Comparison of ENCODE assay signal across 24 cellular contexts in the genomic region with DNA sequence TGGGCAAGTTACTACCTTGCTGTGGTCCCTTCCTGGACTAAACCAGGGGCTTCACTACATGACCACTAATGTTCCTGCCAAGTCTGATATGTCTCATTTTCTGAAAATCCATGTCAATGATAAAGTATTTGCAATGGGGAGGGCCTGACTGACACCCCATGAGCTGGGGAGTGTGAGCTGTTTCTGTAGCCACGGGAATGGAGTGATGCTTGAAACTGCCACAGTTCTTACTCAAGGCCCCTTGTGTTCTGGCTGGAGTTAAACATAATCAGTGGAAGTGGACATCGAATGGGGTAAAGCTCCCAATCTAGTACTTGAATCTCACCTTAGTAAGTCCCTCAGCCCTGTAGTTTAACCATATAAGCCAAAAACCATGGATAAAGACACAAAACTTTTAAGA.
"Had no signal": no experiment of that assay in that cellular context is flagged by ENCODE, and none has a peak within 500 bp of the region (broad histone marks: within the 10 kb centered on the region; RNA-seq: fewer than 3 reads in every experiment).

No MANE protein-coding gene starts in this region.

- H3K4me3 Mint-ChIP-seq: activated naive CD8-positive, alpha-beta T cell treated with anti-CD3 and anti-CD28 coated beads for 36 hours; activated T-cell treated with anti-CD3 and anti-CD28 coated beads, Interleukin-2, amount 50 U/mL, for 4 hours; mesothelial cell of epicardium; naive thymus-derived CD8-positive, alpha-beta T cell; T-helper 1 cell treated with Interleukin-12 subunit alpha and Interleukin-12 subunit beta and Interleukin-4 antibody, amounts not matched to agents 30 μg/mL and 1 μg/mL, for 36 hours; WTC11 had no signal

- ATAC-seq: activated T-cell treated with anti-CD3 and anti-CD28 coated beads, Interleukin-2, amount 50 U/mL, for 4 hours; foreskin keratinocyte; left lung; naive thymus-derived CD8-positive, alpha-beta T cell; stimulated activated naive CD8-positive, alpha-beta T cell treated with anti-CD3 and anti-CD28 coated beads, Interleukin-15, Interleukin-2, amounts not matched to agents 100 U/mL and 50 U/mL, for 24 hours; WTC11 had no signal

- DNase-seq: activated CD8-positive, alpha-beta memory T cell treated with anti-CD3 and anti-CD28 coated beads for 24 hours; activated CD8-positive, alpha-beta memory T cell treated with anti-CD3 and anti-CD28 coated beads, Interleukin-2, amount 50 U/mL, for 48 hours; activated naive CD4-positive, alpha-beta T cell treated with Interleukin-2 at 50 U/mL for 16 hours; activated naive CD8-positive, alpha-beta T cell treated with anti-CD3 and anti-CD28 coated beads for 36 hours; activated T-cell treated with anti-CD3 and anti-CD28 coated beads, Interleukin-2, amount 50 U/mL, for 4 hours; amniotic stem cell; cerebellar nuclear complex; erythroblast; foreskin keratinocyte; hippocampal formation; kidney glomerular epithelial cell; left lung; mammary epithelial cell; naive thymus-derived CD8-positive, alpha-beta T cell; stimulated activated CD4-positive, alpha-beta T cell treated with anti-CD3 and anti-CD28 coated beads, Interleukin-4, amount 100 ng/mL, for 4 hours; stimulated activated naive CD8-positive, alpha-beta T cell treated with anti-CD3 and anti-CD28 coated beads, Interleukin-15, Interleukin-2, amounts not matched to agents 100 U/mL and 50 U/mL, for 24 hours; T1000; trophoblast cell; uterus had no signal

- H3K27ac ChIP-seq: foreskin keratinocyte, suprapubic skin had no signal

- FAIRE-seq: endometrium had no signal

- H3K4me3 ChIP-seq: left lung, suprapubic skin, uterus had no signal

- H3K9me3 Mint-ChIP-seq: activated naive CD8-positive, alpha-beta T cell treated with anti-CD3 and anti-CD28 coated beads for 36 hours; activated T-cell treated with anti-CD3 and anti-CD28 coated beads, Interleukin-2, amount 50 U/mL, for 4 hours; mesothelial cell of epicardium; naive thymus-derived CD8-positive, alpha-beta T cell; T-helper 1 cell treated with Interleukin-12 subunit alpha and Interleukin-12 subunit beta and Interleukin-4 antibody, amounts not matched to agents 30 μg/mL and 1 μg/mL, for 36 hours; WTC11 had no signal

- H3K36me3 ChIP-seq: uterus had no signal

- H3K36me3 Mint-ChIP-seq: activated naive CD8-positive, alpha-beta T cell treated with anti-CD3 and anti-CD28 coated beads for 36 hours; mesothelial cell of epicardium had no signal

- H3K4me1 Mint-ChIP-seq: activated naive CD8-positive, alpha-beta T cell treated with anti-CD3 and anti-CD28 coated beads for 36 hours; WTC11 had no signal

- H3K27me3 Mint-ChIP-seq: activated naive CD8-positive, alpha-beta T cell treated with anti-CD3 and anti-CD28 coated beads for 36 hours; naive thymus-derived CD8-positive, alpha-beta T cell had no signal

- H3K27me3 ChIP-seq: foreskin keratinocyte, left lung, suprapubic skin, uterus had no signal

- H3K9me3 ChIP-seq: left lung, suprapubic skin, uterus had no signal

- H3K27ac Mint-ChIP-seq: activated naive CD8-positive, alpha-beta T cell treated with anti-CD3 and anti-CD28 coated beads for 36 hours; mesothelial cell of epicardium; naive thymus-derived CD8-positive, alpha-beta T cell; T-helper 1 cell treated with Interleukin-12 subunit alpha and Interleukin-12 subunit beta and Interleukin-4 antibody, amounts not matched to agents 30 μg/mL and 1 μg/mL, for 36 hours; WTC11 had no signal
